ENCODE assay signal across 1 cellular context in the genomic region with DNA sequence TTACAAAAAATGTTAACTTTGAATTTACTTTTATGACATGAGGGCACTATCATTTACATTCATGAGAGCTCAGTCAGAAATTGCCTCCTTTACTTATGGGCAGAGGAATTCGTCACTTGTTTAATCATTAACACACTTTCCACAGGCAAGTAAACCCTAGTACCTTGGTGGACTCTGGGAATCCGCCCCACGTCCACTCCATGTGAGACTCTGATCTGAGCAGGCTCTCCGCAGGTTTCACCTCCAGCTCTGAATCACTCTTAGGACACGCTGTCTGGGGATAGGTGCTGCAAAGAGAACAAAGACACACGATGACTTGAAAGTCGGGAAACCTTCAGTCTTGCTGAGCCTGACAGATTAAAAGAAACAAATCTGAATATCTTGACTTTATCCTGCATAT.
TF ChIP-seq lines count a peak whose summit lies in the region.

No MANE protein-coding gene starts in this region.

TF ChIP-seq in HepG2, 621 proteins besides CTCF, POLR2A, EP300 and RAD21 (continued from another document and continues in another):
- peak; percentile 35; the same call in 1 of the 2 replicates for TF ChIP-seq PRDM10 (CRISPR knock-in tag; IDR thresholded peaks at IDR 0.05; ENCODE audit: low read depth)
- peak; percentile 90 for TF ChIP-seq SAP130 (CRISPR knock-in tag; IDR thresholded peaks at IDR 0.05; ENCODE audit: low read depth)
- peak; percentile 76 for TF ChIP-seq ZNF331 (CRISPR knock-in tag; IDR thresholded peaks at IDR 0.05)
- TF ChIP-seq NR2C2 (CRISPR knock-in tag; IDR thresholded peaks at IDR 0.05; ENCODE audit: borderline replicate concordance): no peak
- TF ChIP-seq ZSCAN21 (CRISPR knock-in tag; IDR thresholded peaks at IDR 0.05; ENCODE audit: borderline replicate concordance): no peak
- TF ChIP-seq ZNF251 (CRISPR knock-in tag; IDR thresholded peaks at IDR 0.05): no peak
- peak; percentile 82 for TF ChIP-seq ARID5B (CRISPR knock-in tag; IDR thresholded peaks at IDR 0.05)
- TF ChIP-seq ZNF296 (CRISPR knock-in tag; conservative IDR thresholded peaks at IDR 0.05): no peak
- no peak for TF ChIP-seq CREM (IDR thresholded peaks at IDR 0.05)
- no peak for TF ChIP-seq CREM (CRISPR knock-in tag; IDR thresholded peaks at IDR 0.05)
- no peak for TF ChIP-seq ZNF781 (CRISPR knock-in tag; IDR thresholded peaks at IDR 0.05; ENCODE audit: borderline replicate concordance, not compliant biosample characterization)
- no peak for TF ChIP-seq ZNF17 (CRISPR knock-in tag; IDR thresholded peaks at IDR 0.05)
- TF ChIP-seq GMEB2 (CRISPR knock-in tag; IDR thresholded peaks at IDR 0.05; ENCODE audit: low read depth): no peak
- TF ChIP-seq, protein P1, sequence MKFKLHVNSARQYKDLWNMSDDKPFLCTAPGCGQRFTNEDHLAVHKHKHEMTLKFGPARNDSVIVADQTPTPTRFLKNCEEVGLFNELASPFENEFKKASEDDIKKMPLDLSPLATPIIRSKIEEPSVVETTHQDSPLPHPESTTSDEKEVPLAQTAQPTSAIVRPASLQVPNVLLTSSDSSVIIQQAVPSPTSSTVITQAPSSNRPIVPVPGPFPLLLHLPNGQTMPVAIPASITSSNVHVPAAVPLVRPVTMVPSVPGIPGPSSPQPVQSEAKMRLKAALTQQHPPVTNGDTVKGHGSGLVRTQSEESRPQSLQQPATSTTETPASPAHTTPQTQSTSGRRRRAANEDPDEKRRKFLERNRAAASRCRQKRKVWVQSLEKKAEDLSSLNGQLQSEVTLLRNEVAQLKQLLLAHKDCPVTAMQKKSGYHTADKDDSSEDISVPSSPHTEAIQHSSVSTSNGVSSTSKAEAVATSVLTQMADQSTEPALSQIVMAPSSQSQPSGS (CRISPR knock-in tag; IDR thresholded peaks at IDR 0.05): no peak
- no peak for TF ChIP-seq WIZ (CRISPR knock-in tag; IDR thresholded peaks at IDR 0.05)
- TF ChIP-seq ZNF740 (CRISPR knock-in tag; IDR thresholded peaks at IDR 0.05): no peak
- no peak for TF ChIP-seq RELA (CRISPR knock-in tag; IDR thresholded peaks at IDR 0.05)
- TF ChIP-seq YEATS4 (CRISPR knock-in tag; IDR thresholded peaks at IDR 0.05; ENCODE audit: borderline replicate concordance): peak; percentile 52; the same call in 1 of the 2 replicates
- TF ChIP-seq ZNF564 (CRISPR knock-in tag; IDR thresholded peaks at IDR 0.05): no peak
- TF ChIP-seq ZNF619 (CRISPR knock-in tag; IDR thresholded peaks at IDR 0.05): no peak
- no peak for TF ChIP-seq RBFOX2 (IDR thresholded peaks at IDR 0.05; ENCODE audit: low read depth, low read length)
- TF ChIP-seq SNAI1 (CRISPR knock-in tag; IDR thresholded peaks at IDR 0.05; ENCODE audit: borderline replicate concordance): no peak
- peak; percentile 74 for TF ChIP-seq SKI (IDR thresholded peaks at IDR 0.05; ENCODE audit: partially characterized antibody)
- TF ChIP-seq ETV5 (CRISPR knock-in tag; IDR thresholded peaks at IDR 0.05; ENCODE audit: borderline replicate concordance): peak; percentile 19; the same call in 1 of the 2 replicates
- TF ChIP-seq E2F1 (CRISPR knock-in tag; IDR thresholded peaks at IDR 0.05): no peak
- 0 out of 2 replicates have a peak, but pooled peaks have one; percentile 52 for TF ChIP-seq ZBTB43 (CRISPR knock-in tag; conservative IDR thresholded peaks at IDR 0.05)
- 0 out of 2 replicates have a peak, but pooled peaks have one; percentile 33 for TF ChIP-seq ZNF614 (CRISPR knock-in tag; IDR thresholded peaks at IDR 0.05; ENCODE audit: borderline replicate concordance)
- no peak for TF ChIP-seq TRIM24 (CRISPR knock-in tag; IDR thresholded peaks at IDR 0.05)
- TF ChIP-seq ZNF879 (CRISPR knock-in tag; IDR thresholded peaks at IDR 0.05): no peak
- peak; percentile 69 for TF ChIP-seq BCL6 (CRISPR knock-in tag; IDR thresholded peaks at IDR 0.05)
- TF ChIP-seq NKX3-1 (CRISPR knock-in tag; IDR thresholded peaks at IDR 0.05): no peak
- TF ChIP-seq, protein P2, sequence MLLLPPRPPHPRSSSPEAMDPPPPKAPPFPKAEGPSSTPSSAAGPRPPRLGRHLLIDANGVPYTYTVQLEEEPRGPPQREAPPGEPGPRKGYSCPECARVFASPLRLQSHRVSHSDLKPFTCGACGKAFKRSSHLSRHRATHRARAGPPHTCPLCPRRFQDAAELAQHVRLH (CRISPR knock-in tag; IDR thresholded peaks at IDR 0.05; ENCODE audit: borderline replicate concordance, low read depth): peak; percentile 53; the same call in 1 of the 2 replicates
- peak; percentile 34; the same call in 1 of the 2 replicates for TF ChIP-seq TBX2 (CRISPR knock-in tag; IDR thresholded peaks at IDR 0.05; ENCODE audit: borderline replicate concordance)
- no peak for TF ChIP-seq ZKSCAN1 (IDR thresholded peaks at IDR 0.05; ENCODE audit: low read length)
- TF ChIP-seq, protein P3, sequence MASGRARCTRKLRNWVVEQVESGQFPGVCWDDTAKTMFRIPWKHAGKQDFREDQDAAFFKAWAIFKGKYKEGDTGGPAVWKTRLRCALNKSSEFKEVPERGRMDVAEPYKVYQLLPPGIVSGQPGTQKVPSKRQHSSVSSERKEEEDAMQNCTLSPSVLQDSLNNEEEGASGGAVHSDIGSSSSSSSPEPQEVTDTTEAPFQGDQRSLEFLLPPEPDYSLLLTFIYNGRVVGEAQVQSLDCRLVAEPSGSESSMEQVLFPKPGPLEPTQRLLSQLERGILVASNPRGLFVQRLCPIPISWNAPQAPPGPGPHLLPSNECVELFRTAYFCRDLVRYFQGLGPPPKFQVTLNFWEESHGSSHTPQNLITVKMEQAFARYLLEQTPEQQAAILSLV (CRISPR knock-in tag; IDR thresholded peaks at IDR 0.05; ENCODE audit: borderline replicate concordance): no peak
- no peak for TF ChIP-seq GTF3A (CRISPR knock-in tag; conservative IDR thresholded peaks at IDR 0.05)
- TF ChIP-seq SETDB1 (CRISPR knock-in tag; IDR thresholded peaks at IDR 0.05; ENCODE audit: borderline replicate concordance): no peak
- no peak for TF ChIP-seq ZNF782 (CRISPR knock-in tag; IDR thresholded peaks at IDR 0.05; ENCODE audit: borderline replicate concordance)
- TF ChIP-seq CEBPG (CRISPR knock-in tag; IDR thresholded peaks at IDR 0.05): peak; percentile 18; the same call in 1 of the 2 replicates
- no peak for TF ChIP-seq TCF12 (IDR thresholded peaks at IDR 0.05)
- TF ChIP-seq TCF12 (CRISPR knock-in tag; IDR thresholded peaks at IDR 0.05): no peak
- TF ChIP-seq, protein P4, sequence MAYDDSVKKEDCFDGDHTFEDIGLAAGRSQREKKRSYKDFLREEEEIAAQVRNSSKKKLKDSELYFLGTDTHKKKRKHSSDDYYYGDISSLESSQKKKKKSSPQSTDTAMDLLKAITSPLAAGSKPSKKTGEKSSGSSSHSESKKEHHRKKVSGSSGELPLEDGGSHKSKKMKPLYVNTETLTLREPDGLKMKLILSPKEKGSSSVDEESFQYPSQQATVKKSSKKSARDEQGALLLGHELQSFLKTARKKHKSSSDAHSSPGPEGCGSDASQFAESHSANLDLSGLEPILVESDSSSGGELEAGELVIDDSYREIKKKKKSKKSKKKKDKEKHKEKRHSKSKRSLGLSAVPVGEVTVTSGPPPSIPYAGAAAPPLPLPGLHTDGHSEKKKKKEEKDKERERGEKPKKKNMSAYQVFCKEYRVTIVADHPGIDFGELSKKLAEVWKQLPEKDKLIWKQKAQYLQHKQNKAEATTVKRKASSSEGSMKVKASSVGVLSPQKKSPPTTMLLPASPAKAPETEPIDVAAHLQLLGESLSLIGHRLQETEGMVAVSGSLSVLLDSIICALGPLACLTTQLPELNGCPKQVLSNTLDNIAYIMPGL (CRISPR knock-in tag; IDR thresholded peaks at IDR 0.05; ENCODE audit: borderline replicate concordance in 1 of 2, low read depth in 1 of 2): peak in 1 of 2 experiments; percentile 50; a peak in 1 of 4 replicates
- TF ChIP-seq ZNF253 (CRISPR knock-in tag; IDR thresholded peaks at IDR 0.05; ENCODE audit: borderline replicate concordance): no peak
- TF ChIP-seq ZNF788 (CRISPR knock-in tag; IDR thresholded peaks at IDR 0.05; ENCODE audit: borderline replicate concordance): no peak; the same call in 1 of the 2 replicates
- peak; percentile 81; the same call in 1 of the 3 replicates for TF ChIP-seq MXI1 (IDR thresholded peaks at IDR 0.05; ENCODE audit: borderline replicate concordance, low read depth, low read length)
- TF ChIP-seq CC2D1A (CRISPR knock-in tag; IDR thresholded peaks at IDR 0.05): no peak
